Comparison of ENCODE assay signal across 11 cellular contexts in genomic region chr11:100719362-100719761, GRCh38. TPM values are rescaled to one million over a fixed set of nuclear protein-coding genes. Genes with fewer than 3 reads are reported as not detected.
DNase-seq lines count a peak whose midpoint lies in the region; FAIRE-seq and TF ChIP-seq lines count a peak whose summit lies in the region.
"Had no signal": no experiment of that assay in that cellular context is flagged by ENCODE, and none has a peak within 500 bp of the region (broad histone marks: within the 10 kb centered on the region; RNA-seq: fewer than 3 reads in every experiment).

No MANE protein-coding gene starts in this region.

- no peaks in the 10 kb centered on the region for H3K27me3 Mint-ChIP-seq in neural crest cell (ENCODE audit: low read depth)
- H3K27me3 Mint-ChIP-seq: IgD-negative memory B cell had no signal

- TF ChIP-seq CTCF in esophagus muscularis mucosa (IDR thresholded peaks at IDR 0.05): no peak
- TF ChIP-seq CTCF in neural crest cell (conservative IDR thresholded peaks at IDR 0.05): no peak

- peak overlapping the region; percentile 3 to 64 (median 50) for H3K27ac ChIP-seq in esophagus muscularis mucosa (replicated peaks in 1 of 4)

- H3K4me1 Mint-ChIP-seq in neural crest cell: peaks cover 17% of the 10 kb centered on the region

- H3K4me3 Mint-ChIP-seq in neural crest cell: no peak overlapping the region
- H3K4me3 Mint-ChIP-seq: IgD-negative memory B cell had no signal

- DNase-seq in DMS153 treated with DMSO at 0.1 percent for 48 hours (lab: John Stamatoyannopoulos, UW; ENCODE audit: unreplicated experiment) (peak; percentile 72), NCI-H748 (lab: John Stamatoyannopoulos, UW; ENCODE audit: unreplicated experiment) (peak; percentile 92), esophagus muscularis mucosa (ENCODE audit: extremely low spot score) (no peak), neural crest cell (ENCODE audit: low read depth, low spot score) (no peak), RCC 7860 (ENCODE audit: low spot score) (no peak), NCI-H2227 (lab: John Stamatoyannopoulos, UW; ENCODE audit: unreplicated experiment) (no peak), cerebellar nuclear complex (lab: John Stamatoyannopoulos, UW) (no peak), inferior parietal cortex (ENCODE audit: extremely low spot score) (no peak)
- DNase-seq: activated CD8-positive, alpha-beta memory T cell treated with anti-CD3 and anti-CD28 coated beads, Interleukin-2, amount 50 U/mL, for 4 hours had no signal

- H3K36me3 ChIP-seq in esophagus muscularis mucosa: no peaks in the 10 kb centered on the region

- H3K4me3 ChIP-seq in esophagus muscularis mucosa: no peak overlapping the region

- H3K4me1 ChIP-seq in esophagus muscularis mucosa: peaks cover 13 to 19% (median 15%) of the 10 kb centered on the region in 4 donors

- FAIRE-seq in RCC 7860 (lab: Jason Lieb, UNC): no peak
- FAIRE-seq: G401.6 had no signal

- peaks cover 3% of the 10 kb centered on the region for H3K9me3 Mint-ChIP-seq in neural crest cell
- H3K9me3 Mint-ChIP-seq: IgD-negative memory B cell had no signal

- H3K36me3 Mint-ChIP-seq in neural crest cell (ENCODE audit: low read depth): peaks cover 3% of the 10 kb centered on the region

- no peaks in the 10 kb centered on the region for H3K27me3 ChIP-seq in esophagus muscularis mucosa

- peak overlapping the region; percentile 51 for H3K27ac Mint-ChIP-seq in neural crest cell (ENCODE audit: unreplicated experiment)

- TF ChIP-seq POLR2A in esophagus muscularis mucosa (IDR thresholded peaks at IDR 0.05; ENCODE audit: low read depth): no peak

- TF ChIP-seq EP300 in esophagus muscularis mucosa (IDR thresholded peaks at IDR 0.05): no peak

- WGBS in esophagus muscularis mucosa: 21% methylated on average over 2 of the region's 2 CpGs

- intact Hi-C loops in esophagus muscularis mucosa (cut with DNase I): no loop called here

- no peaks in the 10 kb centered on the region for H3K9me3 ChIP-seq in esophagus muscularis mucosa

RNA-seq across cellular contexts. Expression of gene ARHGAP42, which starts 32.3 kb away (rescaled TPM):
- total RNA-seq in esophagus muscularis mucosa (10 to 100 TPM in 2 of 4 donors, 1 to 10 TPM in 2; 5.1 to 10.6 (median 8.0) TPM), neural crest cell (21.6 and 22.6 TPM in 2 replicates)

Comparison
In these comparisons a context has a peak if more than half of its experiments do, and no peak if none do; other contexts are left out.
1. DNase-seq: peak in DMS153 treated with DMSO at 0.1 percent for 48 hours (single experiment) and NCI-H748 (single experiment); none in esophagus muscularis mucosa (single experiment), neural crest cell (single experiment), RCC 7860 (single experiment), NCI-H2227 (single experiment), cerebellar nuclear complex (0 of 2) and inferior parietal cortex (single experiment).